Comparison of ENCODE assay signal across 8 cellular contexts in genomic region chr2:111659361-111660281, GRCh38.
DNase-seq lines count a peak whose midpoint lies in the region; ATAC-seq and FAIRE-seq lines count a peak whose summit lies in the region.

No MANE protein-coding gene starts in this region.

- H3K27me3 ChIP-seq in SJSA1 (replicated peaks) (no peaks in the 10 kb centered on the region), small intestine (ENCODE audit: control insufficient read depth in 2 of 2, insufficient read depth in 2 of 2, low read length in 2 of 2) (no peaks in the 10 kb centered on the region)

- DNase-seq in HK-2 (ENCODE audit: unreplicated experiment) (peak; percentile 70), SJSA1 (ENCODE audit: low read depth in 1 of 2, low spot score in 2 of 2) (peak in 1 of 2 experiments; percentile 41), left cardiac atrium (peak; percentile 70), small intestine (peak; percentile 38), SK-N-DZ (ENCODE audit: low spot score) (no peak), nucleus accumbens (lab: John Stamatoyannopoulos, UW) (no peak)
- no peak for DNase-seq in effector CD8-positive, alpha-beta T cell (lab: John Stamatoyannopoulos, UW)
- no peak for DNase-seq in activated effector memory CD4-positive, alpha-beta T cell treated with Interleukin-2 at 50 U/mL for 16 hours

- intact Hi-C loops in left cardiac atrium (cut with DNase I): no loop called here

- H3K36me3 ChIP-seq in SJSA1: no peaks in the 10 kb centered on the region
- no peaks in the 10 kb centered on the region for H3K36me3 ChIP-seq in small intestine (ENCODE audit: control insufficient read depth in 2 of 2, insufficient read depth in 2 of 2, low read length in 2 of 2)

- H3K4me3 ChIP-seq in SJSA1 (no peak overlapping the region), small intestine (ENCODE audit: low read depth in 1 of 2, low read length in 2 of 2) (no peak overlapping the region)

- WGBS in small intestine, 3 donors: 39 to 62% (median 49%) methylated on average over 13 of the region's 13 CpGs

- ATAC-seq in left cardiac atrium: peak; percentile 84 to 85

- no peak for FAIRE-seq in small intestine (lab: Jason Lieb, UNC)

- H3K9me3 ChIP-seq in SJSA1 (replicated peaks): no peaks in the 10 kb centered on the region
- H3K9me3 ChIP-seq in small intestine (ENCODE audit: control insufficient read depth, low read depth): no peaks in the 10 kb centered on the region

- peak overlapping the region; percentile 22; the same call in 1 of the 2 replicates for H3K27ac ChIP-seq in SJSA1
- H3K27ac ChIP-seq in small intestine (ENCODE audit: low read depth in 1 of 2, low read length in 1 of 2): no peak overlapping the region

- H3K4me1 ChIP-seq in SJSA1 (replicated peaks) (peaks cover 43% of the 10 kb centered on the region), small intestine (ENCODE audit: control insufficient read depth in 2 of 2, insufficient read depth in 1 of 2, low read depth in 1 of 2, low read length in 1 of 2) (peaks cover 0 to 2% of the 10 kb centered on the region in 2 donors)

Comparison
In these comparisons a context has a peak if more than half of its experiments do, and no peak if none do; other contexts are left out.
1. DNase-seq: peak in HK-2 (single experiment), left cardiac atrium (single experiment) and small intestine (single experiment); none in SK-N-DZ (single experiment), effector CD8-positive, alpha-beta T cell (single experiment), nucleus accumbens (0 of 56) and activated effector memory CD4-positive, alpha-beta T cell treated with Interleukin-2 at 50 U/mL for 16 hours (single experiment).